In genomic region chr12:88944403-88944802, GRCh38 we compare ENCODE assay signal across 15 cellular contexts.
DNase-seq lines count a peak whose midpoint lies in the region; ATAC-seq and TF ChIP-seq lines count a peak whose summit lies in the region.
"Had no signal": no experiment of that assay in that cellular context is flagged by ENCODE, and none has a peak within 500 bp of the region (broad histone marks: within the 10 kb centered on the region; RNA-seq: fewer than 3 reads in every experiment).

No MANE protein-coding gene starts in this region.

- TF ChIP-seq CTCF in PC-3 (conservative IDR thresholded peaks at IDR 0.05; ENCODE audit: low read depth, low read length) (no peak), fibroblast of pulmonary artery (IDR thresholded peaks at IDR 0.05; ENCODE audit: low read length, missing control alignments) (no peak), adrenal gland (IDR thresholded peaks at IDR 0.05) (no peak), hepatocyte (IDR thresholded peaks at IDR 0.05; ENCODE audit: poor library complexity) (no peak)

- no peak overlapping the region for H3K9ac ChIP-seq in PC-3 (ENCODE audit: low read length)

- DNase-seq in H4 (ENCODE audit: low spot score) (peak; percentile 43), PC-3 (peak; percentile 84), fibroblast of pulmonary artery (ENCODE audit: low read depth) (peak; percentile 74), adrenal gland (no peak), NCI-H1048 (lab: John Stamatoyannopoulos, UW) (no peak), hepatocyte (ENCODE audit: low spot score) (no peak)
- DNase-seq: activated T-cell treated with anti-CD3 and anti-CD28 coated beads, Interleukin-2, amount 50 U/mL, for 72 hours; cerebellar nuclear complex; stimulated activated CD4-positive, alpha-beta T cell treated with anti-CD3 and anti-CD28 coated beads, Interleukin-4, amount 100 ng/mL, for 1 hour had no signal

- H3K9me3 ChIP-seq in PC-3 (ENCODE audit: low read length) (no peaks in the 10 kb centered on the region), adrenal gland (replicated peaks in 1 of 3) (no peaks in the 10 kb centered on the region), hepatocyte (ENCODE audit: low read depth) (no peaks in the 10 kb centered on the region)
- H3K9me3 ChIP-seq: gastroesophageal sphincter had no signal

- H2AFZ ChIP-seq in ACC112 (ENCODE audit: low read length, unreplicated experiment), result peak overlapping the region; percentile 39
- peak overlapping the region; percentile 54; the same call in 1 of the 2 replicates for H2AFZ ChIP-seq in PC-3 (ENCODE audit: low read length)
- no peak overlapping the region for H2AFZ ChIP-seq in hepatocyte

- H3F3A ChIP-seq in PC-3 (ENCODE audit: low read length, unreplicated experiment), result no peaks in the 10 kb centered on the region

- intact Hi-C loops in PC-3 (cut with micrococcal nuclease), result no loop called here
- intact Hi-C loops in adrenal gland (cut with DNase I), result no loop called here

- H3K9me2 ChIP-seq in PC-3 (replicated peaks; ENCODE audit: low read length), result no peaks in the 10 kb centered on the region
- no peaks in the 10 kb centered on the region for H3K9me2 ChIP-seq in hepatocyte (replicated peaks; ENCODE audit: insufficient read depth)

- no peak for TF ChIP-seq POLR2A in adrenal gland (IDR thresholded peaks at IDR 0.05)

- peak; percentile 98 for ATAC-seq in PC-3
- no peak for ATAC-seq in HG03045 (IDR thresholded peaks at IDR 0.05; ENCODE audit: unreplicated experiment)
- ATAC-seq: activated T-cell treated with anti-CD3 and anti-CD28 coated beads, Interleukin-2, amount 50 U/mL, for 72 hours; gastroesophageal sphincter; WTC11 had no signal

- 54 to 76% (median 67%) methylated on average over 3 of the region's 3 CpGs for WGBS in adrenal gland, 4 donors
- WGBS in hepatocyte (ENCODE audit: low lambda C conversion rate, missing lambda C conversion rate), result 50% methylated on average over 3 of the region's 3 CpGs

- H3K27ac ChIP-seq in ACC112 (ENCODE audit: low read depth, low read length) (peak overlapping the region; percentile 1; the same call in 1 of the 2 replicates), PC-3 (ENCODE audit: low read length) (peak overlapping the region; percentile 45), adrenal gland (no peak overlapping the region), hepatocyte (no peak overlapping the region)
- H3K27ac ChIP-seq: gastroesophageal sphincter, HL-60 had no signal

- H3K36me3 ChIP-seq in ACC112 (ENCODE audit: insufficient read depth, low read length) (no peaks in the 10 kb centered on the region), PC-3 (ENCODE audit: low read depth, low read length) (no peaks in the 10 kb centered on the region), adrenal gland (replicated peaks in 1 of 2) (no peaks in the 10 kb centered on the region), hepatocyte (replicated peaks; ENCODE audit: insufficient read depth, low read depth) (no peaks in the 10 kb centered on the region)
- H3K36me3 ChIP-seq: gastroesophageal sphincter had no signal

- H3K4me3 ChIP-seq in ACC112 (ENCODE audit: low read depth, low read length), result no peak overlapping the region
- H3K4me3 ChIP-seq in PC-3 (ENCODE audit: low read length), result no peak overlapping the region
- H3K4me3 ChIP-seq in fibroblast of pulmonary artery (replicated peaks; ENCODE audit: low read depth, low read length), result no peak overlapping the region
- no peak overlapping the region for H3K4me3 ChIP-seq in adrenal gland
- H3K4me3 ChIP-seq in hepatocyte, result no peak overlapping the region
- H3K4me3 ChIP-seq: gastroesophageal sphincter, lung had no signal

- no TSS peak for BruUV-seq in PC-3 (replicated peaks; lab: Mats Ljungman, UMichigan)

- H4K20me1 ChIP-seq in PC-3 (ENCODE audit: low read length), result no peaks in the 10 kb centered on the region
- H4K20me1 ChIP-seq in hepatocyte (ENCODE audit: insufficient read depth, poor library complexity, severe bottlenecking), result no peaks in the 10 kb centered on the region

- CTCF ChIA-PET in PC-3 (lab: Charles Lee), result no interaction called here

- H3K4me2 ChIP-seq in PC-3 (ENCODE audit: low read length) (peak overlapping the region; percentile 24; the same call in 1 of the 2 replicates), hepatocyte (no peak overlapping the region)

- H3K4me1 ChIP-seq in ACC112 (ENCODE audit: control insufficient read depth, insufficient read depth, low read length, unreplicated experiment) (peaks cover 28% of the 10 kb centered on the region), PC-3 (ENCODE audit: insufficient read depth, low read length) (peaks cover 25% of the 10 kb centered on the region), adrenal gland (replicated peaks in 1 of 2) (no peaks in the 10 kb centered on the region), hepatocyte (ENCODE audit: insufficient read depth) (no peaks in the 10 kb centered on the region)

- H3K79me2 ChIP-seq in ACC112 (ENCODE audit: control insufficient read depth, insufficient read depth, low read length, unreplicated experiment), result no peaks in the 10 kb centered on the region
- no peaks in the 10 kb centered on the region for H3K79me2 ChIP-seq in PC-3 (ENCODE audit: low read length)
- H3K79me2 ChIP-seq in hepatocyte, result no peaks in the 10 kb centered on the region

- H3K27me3 ChIP-seq in ACC112 (ENCODE audit: insufficient read depth, low read length) (no peaks in the 10 kb centered on the region), PC-3 (ENCODE audit: low read length) (no peaks in the 10 kb centered on the region), adrenal gland (no peaks in the 10 kb centered on the region), hepatocyte (no peaks in the 10 kb centered on the region)
- H3K27me3 ChIP-seq: gastroesophageal sphincter had no signal

- POLR2A ChIA-PET in PC-3 (lab: Charles Lee; ENCODE audit: unreplicated experiment), result no interaction called here

Comparison
In these comparisons a context has a peak if more than half of its experiments do, and no peak if none do; other contexts are left out.
1. H3K27ac ChIP-seq: peak in ACC112 (single experiment) and PC-3 (single experiment); none in adrenal gland (0 of 5) and hepatocyte (single experiment).
2. DNase-seq: peak in H4 (single experiment), PC-3 (single experiment) and fibroblast of pulmonary artery (single experiment); none in adrenal gland (0 of 7), NCI-H1048 (single experiment) and hepatocyte (single experiment).